8 cellular contexts compared by ENCODE assay signal in the genomic region with DNA sequence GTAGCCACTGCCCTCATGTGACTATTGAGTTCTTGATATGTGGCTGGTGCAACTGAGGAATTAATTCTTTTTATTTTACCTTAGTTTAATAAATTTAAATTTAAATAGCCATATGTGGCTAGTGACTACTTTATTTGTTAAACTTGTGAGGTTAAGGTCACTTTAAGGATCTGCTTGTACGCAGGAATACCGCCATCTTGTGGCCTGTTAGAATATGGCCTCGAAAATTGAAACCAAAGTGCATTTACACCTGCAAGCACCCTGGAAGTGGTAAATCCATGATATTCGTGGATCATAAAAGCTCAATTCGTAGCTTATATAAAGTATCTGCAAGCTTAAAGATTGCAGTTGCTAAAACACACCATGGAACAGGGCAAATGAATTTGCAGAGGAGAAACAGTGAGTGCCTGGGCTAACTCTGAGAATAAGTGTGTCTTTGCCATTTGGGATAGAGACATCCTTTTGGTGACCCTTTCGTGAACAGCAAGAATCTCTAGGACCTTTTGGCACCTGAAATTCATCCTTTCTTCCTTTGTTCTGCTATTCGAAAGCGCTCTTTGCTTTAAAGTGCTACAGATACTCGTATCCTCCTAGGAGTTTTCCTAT. TPM values are rescaled to one million over a fixed set of nuclear protein-coding genes. Genes with fewer than 3 reads are reported as not detected.
A peak's percentile ranks its signal among the peaks of the same experiment; 100 is the strongest.
DNase-seq lines count a peak whose midpoint lies in the region; ATAC-seq, FAIRE-seq and TF ChIP-seq lines count a peak whose summit lies in the region.

No MANE protein-coding gene starts in this region.

- H3K36me3 Mint-ChIP-seq in progenitor cell of endocrine pancreas (ENCODE audit: insufficient read depth): no peaks in the 10 kb centered on the region

- no peaks in the 10 kb centered on the region for H3K4me1 ChIP-seq in SK-N-SH (ENCODE audit: control insufficient read depth in 1 of 2, insufficient read depth in 2 of 2, low read depth in 1 of 2, low read length in 1 of 2)

- H3K79me2 ChIP-seq in SK-N-SH (ENCODE audit: insufficient read depth): no peaks in the 10 kb centered on the region

- no peaks in the 10 kb centered on the region for H3K27me3 Mint-ChIP-seq in progenitor cell of endocrine pancreas

- 15% methylated on average over 9 of the region's 9 CpGs for WGBS in SK-N-SH (ENCODE audit: low lambda C conversion rate)

- H3K27ac ChIP-seq in SK-N-SH (ENCODE audit: low read depth in 2 of 2, low read length in 1 of 2): no peak overlapping the region

- peaks cover 5% of the 10 kb centered on the region for H3K9me3 Mint-ChIP-seq in progenitor cell of endocrine pancreas (ENCODE audit: low read depth)

- no peak overlapping the region for H3K9ac ChIP-seq in SK-N-SH

- H3F3A ChIP-seq in SK-N-SH (replicated peaks; ENCODE audit: insufficient read depth): no peaks in the 10 kb centered on the region

- H3K4me2 ChIP-seq in SK-N-SH: no peak overlapping the region

- H3K9me2 ChIP-seq in SK-N-SH: no peaks in the 10 kb centered on the region

- no peaks in the 10 kb centered on the region for H3K36me3 ChIP-seq in SK-N-SH (replicated peaks in 1 of 2; ENCODE audit: control insufficient read depth in 1 of 2, insufficient read depth in 2 of 2, low read length in 1 of 2)

- POLR2A ChIA-PET in SK-N-SH (lab: Yijun Ruan, JAX): no interaction called here

- H3K27me3 ChIP-seq in SK-N-SH (ENCODE audit: insufficient read depth): no peaks in the 10 kb centered on the region

- TF ChIP-seq CTCF in SK-N-SH (IDR thresholded peaks at IDR 0.05) (peak; percentile 68), fibroblast of mammary gland (conservative IDR thresholded peaks at IDR 0.05; ENCODE audit: control insufficient read depth, insufficient read depth, low read depth, low read length) (peak; percentile 78), progenitor cell of endocrine pancreas (IDR thresholded peaks at IDR 0.05; ENCODE audit: unreplicated experiment) (peak; percentile 94)

- H3K4me3 ChIP-seq in SK-N-SH (ENCODE audit: low read depth in 2 of 2, low read length in 1 of 2): no peak overlapping the region; a peak in 1 of 4 replicates
- H3K4me3 ChIP-seq in fibroblast of mammary gland (ENCODE audit: control insufficient read depth, low read depth, low read length): no peak overlapping the region

- CTCF ChIA-PET in SK-N-SH (lab: Yijun Ruan, JAX): interaction anchor here (0.6 to 3.3 kb wide), 15 partner anchors 13 to 1306 kb away, joined by 3 to 35 read pairs (median 3); no protein-coding TSS in a partner anchor

- peak; percentile 36 for DNase-seq in SK-N-SH
- DNase-seq in HTR-8/SVneo (ENCODE audit: insufficient read length, low spot score): peak; percentile 34
- peak; percentile 10 for DNase-seq in SHP77 treated with DMSO at 0.1 percent for 48 hours (lab: John Stamatoyannopoulos, UW)
- peak; percentile 59 for DNase-seq in fibroblast of mammary gland (ENCODE audit: low read depth)
- peak; percentile 31 for DNase-seq in progenitor cell of endocrine pancreas (ENCODE audit: low spot score, unreplicated experiment)

- ATAC-seq in SK-N-SH treated with all-trans-retinoic acid at 6 μM for 48 hours (no peak), GM19438 (IDR thresholded peaks at IDR 0.05; ENCODE audit: low read depth, unreplicated experiment) (peak; percentile 73), GM21367 (IDR thresholded peaks at IDR 0.05; ENCODE audit: unreplicated experiment) (no peak)

- TF ChIP-seq EP300 in SK-N-SH (IDR thresholded peaks at IDR 0.05; ENCODE audit: borderline replicate concordance in 1 of 2, low read depth in 1 of 2, low read length in 1 of 2): no peak

- no peaks in the 10 kb centered on the region for H4K20me1 ChIP-seq in SK-N-SH (ENCODE audit: insufficient read depth)

- no peak overlapping the region for H3K27ac Mint-ChIP-seq in progenitor cell of endocrine pancreas

- TF ChIP-seq RAD21 in SK-N-SH (IDR thresholded peaks at IDR 0.05; ENCODE audit: low read length): peak; percentile 85

- no peak overlapping the region for H2AFZ ChIP-seq in SK-N-SH (ENCODE audit: low read depth)

- no peak overlapping the region for H3K4me3 Mint-ChIP-seq in progenitor cell of endocrine pancreas (ENCODE audit: low read depth)

- H3K4me1 Mint-ChIP-seq in progenitor cell of endocrine pancreas (ENCODE audit: low read depth): peaks cover 6% of the 10 kb centered on the region

- FAIRE-seq in HTR-8/SVneo (lab: Jason Lieb, UNC): no peak

- H3K9me3 ChIP-seq in SK-N-SH: no peaks in the 10 kb centered on the region

TF ChIP-seq in SK-N-SH, 30 proteins besides CTCF, POLR2A, EP300 and RAD21:
- no peak for TF ChIP-seq ZBTB33 (IDR thresholded peaks at IDR 0.05; ENCODE audit: borderline replicate concordance, low read depth)
- no peak for TF ChIP-seq MEF2A (IDR thresholded peaks at IDR 0.05; ENCODE audit: borderline replicate concordance, low read depth)
- TF ChIP-seq TAF1 (IDR thresholded peaks at IDR 0.05; ENCODE audit: borderline replicate concordance, low read depth, low read length): no peak
- TF ChIP-seq SMC3 (IDR thresholded peaks at IDR 0.05; ENCODE audit: low read depth, low read length): peak; percentile 61; the same call in 1 of the 2 replicates

TF ChIP-seq in SK-N-SH treated with all-trans-retinoic acid at 6 μM for 48 hours, 23 proteins besides CTCF, POLR2A, EP300 and RAD21 (continues in another document):
- TF ChIP-seq ARNTL (CRISPR knock-in tag; IDR thresholded peaks at IDR 0.05; ENCODE audit: borderline replicate concordance, low read depth) (no peak), ZFP30 (CRISPR knock-in tag; IDR thresholded peaks at IDR 0.05) (no peak), CSRNP3 (CRISPR knock-in tag; IDR thresholded peaks at IDR 0.05) (no peak), ESRRG (CRISPR knock-in tag; IDR thresholded peaks at IDR 0.05) (no peak), OSR1 (CRISPR knock-in tag; IDR thresholded peaks at IDR 0.05) (no peak), RARB (CRISPR knock-in tag; IDR thresholded peaks at IDR 0.05) (no peak), TCF4 (CRISPR knock-in tag; IDR thresholded peaks at IDR 0.05; ENCODE audit: borderline replicate concordance) (no peak), SNAI2 (CRISPR knock-in tag; IDR thresholded peaks at IDR 0.05) (no peak), BACH2 (CRISPR knock-in tag; IDR thresholded peaks at IDR 0.05; ENCODE audit: borderline replicate concordance) (no peak), TOX (CRISPR knock-in tag; IDR thresholded peaks at IDR 0.05; ENCODE audit: borderline replicate concordance) (no peak), ISL1 (CRISPR knock-in tag; IDR thresholded peaks at IDR 0.05) (no peak), ZNF70 (CRISPR knock-in tag; IDR thresholded peaks at IDR 0.05) (no peak), PPARA (CRISPR knock-in tag; IDR thresholded peaks at IDR 0.05; ENCODE audit: borderline replicate concordance) (no peak), GLIS3 (CRISPR knock-in tag; IDR thresholded peaks at IDR 0.05) (no peak)
- TF ChIP-seq, protein P1, sequence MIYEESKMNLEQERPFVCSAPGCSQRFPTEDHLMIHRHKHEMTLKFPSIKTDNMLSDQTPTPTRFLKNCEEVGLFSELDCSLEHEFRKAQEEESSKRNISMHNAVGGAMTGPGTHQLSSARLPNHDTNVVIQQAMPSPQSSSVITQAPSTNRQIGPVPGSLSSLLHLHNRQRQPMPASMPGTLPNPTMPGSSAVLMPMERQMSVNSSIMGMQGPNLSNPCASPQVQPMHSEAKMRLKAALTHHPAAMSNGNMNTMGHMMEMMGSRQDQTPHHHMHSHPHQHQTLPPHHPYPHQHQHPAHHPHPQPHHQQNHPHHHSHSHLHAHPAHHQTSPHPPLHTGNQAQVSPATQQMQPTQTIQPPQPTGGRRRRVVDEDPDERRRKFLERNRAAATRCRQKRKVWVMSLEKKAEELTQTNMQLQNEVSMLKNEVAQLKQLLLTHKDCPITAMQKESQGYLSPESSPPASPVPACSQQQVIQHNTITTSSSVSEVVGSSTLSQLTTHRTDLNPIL (CRISPR knock-in tag; IDR thresholded peaks at IDR 0.05; ENCODE audit: low read depth): no peak
- TF ChIP-seq, protein P2, sequence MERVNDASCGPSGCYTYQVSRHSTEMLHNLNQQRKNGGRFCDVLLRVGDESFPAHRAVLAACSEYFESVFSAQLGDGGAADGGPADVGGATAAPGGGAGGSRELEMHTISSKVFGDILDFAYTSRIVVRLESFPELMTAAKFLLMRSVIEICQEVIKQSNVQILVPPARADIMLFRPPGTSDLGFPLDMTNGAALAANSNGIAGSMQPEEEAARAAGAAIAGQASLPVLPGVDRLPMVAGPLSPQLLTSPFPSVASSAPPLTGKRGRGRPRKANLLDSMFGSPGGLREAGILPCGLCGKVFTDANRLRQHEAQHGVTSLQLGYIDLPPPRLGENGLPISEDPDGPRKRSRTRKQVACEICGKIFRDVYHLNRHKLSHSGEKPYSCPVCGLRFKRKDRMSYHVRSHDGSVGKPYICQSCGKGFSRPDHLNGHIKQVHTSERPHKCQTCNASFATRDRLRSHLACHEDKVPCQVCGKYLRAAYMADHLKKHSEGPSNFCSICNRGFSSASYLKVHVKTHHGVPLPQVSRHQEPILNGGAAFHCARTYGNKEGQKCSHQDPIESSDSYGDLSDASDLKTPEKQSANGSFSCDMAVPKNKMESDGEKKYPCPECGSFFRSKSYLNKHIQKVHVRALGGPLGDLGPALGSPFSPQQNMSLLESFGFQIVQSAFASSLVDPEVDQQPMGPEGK (CRISPR knock-in tag; IDR thresholded peaks at IDR 0.05; ENCODE audit: borderline replicate concordance): no peak

RNA-seq across cellular contexts. Expression of gene REG3A, which starts 59.9 kb away (rescaled TPM):
- polyA plus RNA-seq in SK-N-SH (2012; rRNA removed): not detected in 2 replicates
- polyA plus RNA-seq in SK-N-SH (2012; cell fraction: cytosol; rRNA removed): not detected in 2 replicates
- not detected in 2 replicates for polyA plus RNA-seq in SK-N-SH (2012; cell fraction: nucleus; rRNA removed)
- total RNA-seq in progenitor cell of endocrine pancreas: not detected in 2 replicates
